18 cellular contexts compared by ENCODE assay signal in genomic region chr15:25712192-25712960, GRCh38.
"Had no signal": no experiment of that assay in that cellular context is flagged by ENCODE, and none has a peak within 500 bp of the region (broad histone marks: within the 10 kb centered on the region; RNA-seq: fewer than 3 reads in every experiment).

No MANE protein-coding gene starts in this region.

- H3K9me3 Mint-ChIP-seq: mesothelial cell of epicardium, naive B cell had no signal

- ATAC-seq: activated CD8-positive, alpha-beta memory T cell treated with anti-CD3 and anti-CD28 coated beads, Interleukin-2, amount 10 ng/mL, durations not matched to agents 7 days and 5 days; activated CD8-positive, alpha-beta T cell treated with anti-CD3 and anti-CD28 coated beads, Interleukin-2, amount 10 ng/mL, durations not matched to agents 7 days and 5 days; pancreas had no signal

- H3K4me3 ChIP-seq: colonic mucosa, left ventricle myocardium inferior, pancreas, right atrium auricular region, testis, transverse colon had no signal

- H3K4me1 ChIP-seq: colonic mucosa, left ventricle myocardium inferior, pancreas, right atrium auricular region, testis, transverse colon had no signal

- H3K4me3 Mint-ChIP-seq: activated CD8-positive, alpha-beta memory T cell treated with anti-CD3 and anti-CD28 coated beads, Interleukin-2, amount 10 ng/mL, durations not matched to agents 7 days and 5 days; activated CD8-positive, alpha-beta T cell treated with anti-CD3 and anti-CD28 coated beads, Interleukin-2, amount 10 ng/mL, durations not matched to agents 7 days and 5 days; activated naive CD8-positive, alpha-beta T cell; mesothelial cell of epicardium had no signal

- DNase-seq: activated CD4-positive, alpha-beta T cell treated with anti-CD3 and anti-CD28 coated beads for 1 hour; activated CD8-positive, alpha-beta memory T cell treated with anti-CD3 and anti-CD28 coated beads, Interleukin-2, amount 10 ng/mL, durations not matched to agents 7 days and 5 days; activated CD8-positive, alpha-beta T cell treated with anti-CD3 and anti-CD28 coated beads, Interleukin-2, amount 10 ng/mL, durations not matched to agents 7 days and 5 days; activated gamma-delta T cell; anterior cingulate cortex; colonic mucosa; effector CD8-positive, alpha-beta T cell; left ventricle myocardium inferior; mammary epithelial cell; naive B cell; stimulated activated naive CD4-positive, alpha-beta T cell; T-helper 2 cell; testis; transverse colon had no signal

- H3K27me3 ChIP-seq: colonic mucosa, pancreas, right atrium auricular region, testis, transverse colon had no signal

- H3K27ac Mint-ChIP-seq: activated CD8-positive, alpha-beta memory T cell treated with anti-CD3 and anti-CD28 coated beads, Interleukin-2, amount 10 ng/mL, durations not matched to agents 7 days and 5 days; activated CD8-positive, alpha-beta T cell treated with anti-CD3 and anti-CD28 coated beads, Interleukin-2, amount 10 ng/mL, durations not matched to agents 7 days and 5 days; activated naive CD8-positive, alpha-beta T cell; mesothelial cell of epicardium; naive B cell had no signal

- H3K36me3 ChIP-seq: colonic mucosa, left ventricle myocardium inferior, pancreas, right atrium auricular region, transverse colon had no signal

- H3K9me3 ChIP-seq: colonic mucosa, left ventricle myocardium inferior, pancreas, right atrium auricular region, testis, transverse colon had no signal

- H3K4me1 Mint-ChIP-seq: activated CD8-positive, alpha-beta memory T cell treated with anti-CD3 and anti-CD28 coated beads, Interleukin-2, amount 10 ng/mL, durations not matched to agents 7 days and 5 days; mesothelial cell of epicardium had no signal

- H3K36me3 Mint-ChIP-seq: activated naive CD8-positive, alpha-beta T cell; mesothelial cell of epicardium; naive B cell had no signal

- H3K27me3 Mint-ChIP-seq: activated CD8-positive, alpha-beta memory T cell treated with anti-CD3 and anti-CD28 coated beads, Interleukin-2, amount 10 ng/mL, durations not matched to agents 7 days and 5 days; activated naive CD8-positive, alpha-beta T cell had no signal

- H3K27ac ChIP-seq: colonic mucosa, left ventricle myocardium inferior, pancreas, right atrium auricular region, testis, transverse colon had no signal
